In the genomic region with DNA sequence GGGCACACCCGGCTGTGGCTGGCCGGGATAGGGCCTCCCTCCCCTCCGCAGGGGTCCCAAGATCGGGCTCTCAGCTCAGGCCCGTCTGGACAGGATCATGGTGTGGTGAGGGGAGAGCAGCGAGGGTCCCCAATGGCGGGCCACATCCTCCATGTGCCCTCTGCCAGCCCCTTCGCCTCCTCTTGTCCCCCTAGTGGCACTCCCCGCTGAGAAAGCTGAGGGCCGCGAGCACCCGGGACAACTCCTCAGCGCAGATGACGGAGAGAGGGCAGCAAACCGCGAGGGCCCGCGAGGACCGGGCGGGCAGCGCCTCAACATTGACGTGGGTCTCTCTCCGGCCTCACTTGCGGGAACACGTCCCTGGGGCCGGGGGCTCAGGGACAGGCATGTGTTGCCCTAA, we compare ENCODE assay signal across 29 cellular contexts. TPM values are rescaled to one million over a fixed set of nuclear protein-coding genes. Genes with fewer than 3 reads are reported as not detected.
"Had no signal": no experiment of that assay in that cellular context is flagged by ENCODE, and none has a peak within 500 bp of the region (broad histone marks: within the 10 kb centered on the region; RNA-seq: fewer than 3 reads in every experiment).

No MANE protein-coding gene starts in this region.

- H3K36me3 ChIP-seq: ascending aorta, SJSA1 had no signal

- H3K4me1 Mint-ChIP-seq: activated CD8-positive, alpha-beta memory T cell treated with anti-CD3 and anti-CD28 coated beads, Interleukin-2, amount 10 ng/mL, durations not matched to agents 7 days and 5 days; activated naive CD8-positive, alpha-beta T cell treated with anti-CD3 and anti-CD28 coated beads, Interleukin-2, amount 50 U/mL, for 24 hours; WTC11 had no signal

- H3K27me3 Mint-ChIP-seq: activated CD8-positive, alpha-beta memory T cell treated with anti-CD3 and anti-CD28 coated beads, Interleukin-2, amount 10 ng/mL, durations not matched to agents 7 days and 5 days had no signal

- H3K4me3 Mint-ChIP-seq: activated CD8-positive, alpha-beta memory T cell treated with anti-CD3 and anti-CD28 coated beads, Interleukin-2, amount 10 ng/mL, durations not matched to agents 7 days and 5 days; activated naive CD8-positive, alpha-beta T cell treated with anti-CD3 and anti-CD28 coated beads, Interleukin-2, amount 50 U/mL, for 24 hours; activated T-cell treated with anti-CD3 and anti-CD28 coated beads, Interleukin-2, amount 50 U/mL, for 24 hours; activated T-helper 1 cell treated with anti-CD3 and anti-CD28 coated beads, Interleukin-12 subunit alpha, Interleukin-12 subunit beta, Interleukin-2, Interleukin-4 antibody, amounts not matched to agents 30 ng/mL and 10 ng/mL and 1 ng/mL, durations not matched to agents 14 hours and 24 hours and 36 hours; T-helper 17 cell; WTC11 had no signal

- H3K9me3 ChIP-seq: ascending aorta, body of pancreas had no signal

- H3K27me3 ChIP-seq: ascending aorta, body of pancreas had no signal

- H3K27ac ChIP-seq: ascending aorta, body of pancreas, SJSA1 had no signal

- ATAC-seq: activated CD8-positive, alpha-beta memory T cell treated with anti-CD3 and anti-CD28 coated beads, Interleukin-2, amount 10 ng/mL, durations not matched to agents 7 days and 5 days; activated naive CD4-positive, alpha-beta T cell treated with anti-CD3 and anti-CD28 coated beads, Interleukin-2, amount 50 U/mL, for 72 hours; activated naive CD8-positive, alpha-beta T cell treated with anti-CD3 and anti-CD28 coated beads, Interleukin-2, amount 50 U/mL, for 24 hours; body of pancreas; Panc1; T-helper 17 cell; WTC11 had no signal

- H3K4me3 ChIP-seq: ascending aorta, body of pancreas, SJSA1 had no signal

- H3K36me3 Mint-ChIP-seq: activated CD8-positive, alpha-beta memory T cell treated with anti-CD3 and anti-CD28 coated beads, Interleukin-2, amount 10 ng/mL, durations not matched to agents 7 days and 5 days; activated naive CD4-positive, alpha-beta T cell treated with anti-CD3 and anti-CD28 coated beads, Interleukin-2, amount 50 U/mL, for 72 hours had no signal

- DNase-seq: activated CD4-positive, alpha-beta T cell treated with anti-CD3 and anti-CD28 coated beads for 48 hours; activated CD4-positive, alpha-beta T cell treated with anti-CD3 and anti-CD28 coated beads, Interleukin-2, amount 50 U/mL, for 4 hours; activated CD4-positive, CD25-positive, alpha-beta regulatory T cell treated with anti-CD3 and anti-CD28 coated beads, Interleukin-2, amount 50 U/mL, for 72 hours; activated CD8-positive, alpha-beta memory T cell treated with anti-CD3 and anti-CD28 coated beads, Interleukin-2, amount 10 ng/mL, durations not matched to agents 7 days and 5 days; activated effector memory CD4-positive, alpha-beta T cell treated with anti-CD3 and anti-CD28 coated beads, Interleukin-2, amount 50 U/mL, for 16 hours; activated naive CD4-positive, alpha-beta T cell treated with Interleukin-2 at 50 U/mL for 16 hours; activated naive CD8-positive, alpha-beta T cell treated with anti-CD3 and anti-CD28 coated beads, Interleukin-2, amount 50 U/mL, for 24 hours; activated T-cell treated with anti-CD3 and anti-CD28 coated beads, Interleukin-2, amount 50 U/mL, for 24 hours; amniotic stem cell; Kasumi-1; NCI-H1105 treated with DMSO at 0.1 percent for 48 hours; NCI-H1436 treated with DMSO at 0.1 percent for 48 hours; NCI-H187; NCI-H2081; NCI-H510A treated with DMSO at 0.1 percent for 48 hours; NCI-H69; NK-92 treated with Interleukin-12 subunit alpha and Interleukin-12 subunit beta, amount 100 ng/mL, for 24 hours; OCI-M1; RPMI8226; SHP77; T-helper 17 cell; T-helper 9 cell had no signal

- H3K27ac Mint-ChIP-seq: activated CD8-positive, alpha-beta memory T cell treated with anti-CD3 and anti-CD28 coated beads, Interleukin-2, amount 10 ng/mL, durations not matched to agents 7 days and 5 days; activated naive CD4-positive, alpha-beta T cell treated with anti-CD3 and anti-CD28 coated beads, Interleukin-2, amount 50 U/mL, for 72 hours; activated naive CD8-positive, alpha-beta T cell treated with anti-CD3 and anti-CD28 coated beads, Interleukin-2, amount 50 U/mL, for 24 hours; activated T-cell treated with anti-CD3 and anti-CD28 coated beads, Interleukin-2, amount 50 U/mL, for 24 hours; activated T-helper 1 cell treated with anti-CD3 and anti-CD28 coated beads, Interleukin-12 subunit alpha, Interleukin-12 subunit beta, Interleukin-2, Interleukin-4 antibody, amounts not matched to agents 30 ng/mL and 10 ng/mL and 1 ng/mL, durations not matched to agents 14 hours and 24 hours and 36 hours; T-helper 17 cell; WTC11 had no signal

- H3K4me1 ChIP-seq: ascending aorta, body of pancreas, SJSA1 had no signal

- H3K9me3 Mint-ChIP-seq: activated naive CD4-positive, alpha-beta T cell treated with anti-CD3 and anti-CD28 coated beads, Interleukin-2, amount 50 U/mL, for 72 hours; activated naive CD8-positive, alpha-beta T cell treated with anti-CD3 and anti-CD28 coated beads, Interleukin-2, amount 50 U/mL, for 24 hours; activated T-cell treated with anti-CD3 and anti-CD28 coated beads, Interleukin-2, amount 50 U/mL, for 24 hours; activated T-helper 1 cell treated with anti-CD3 and anti-CD28 coated beads, Interleukin-12 subunit alpha, Interleukin-12 subunit beta, Interleukin-2, Interleukin-4 antibody, amounts not matched to agents 30 ng/mL and 10 ng/mL and 1 ng/mL, durations not matched to agents 14 hours and 24 hours and 36 hours had no signal

RNA-seq across cellular contexts. Expression of a gene that starts 24.6 kb away (rescaled TPM):
- total RNA-seq: T-helper 17 cell had no signal
